Comparison of ENCODE assay signal across 1 cellular context in genomic region chr1:193104906-193105820, GRCh38.
TF ChIP-seq lines count a peak whose summit lies in the region.

Gene GLRX2 (minus strand): TSS chr1:193105414. CDS start chr1:193105382, 32 bp downstream.

TF ChIP-seq in K562, 482 proteins besides CTCF, POLR2A, EP300 and RAD21 (continued from another document):
- no peak for TF ChIP-seq PBX2 (CRISPR knock-in tag; IDR thresholded peaks at IDR 0.05; ENCODE audit: low read depth)
- TF ChIP-seq PBX2 (tag; conservative IDR thresholded peaks at IDR 0.05; ENCODE audit: low read depth), result no peak
- no peak; the same call in 1 of the 2 replicates for TF ChIP-seq ZNF24 (IDR thresholded peaks at IDR 0.05)
- 0 out of 2 replicates have a peak, but pooled peaks have one; percentile 31 for TF ChIP-seq ESRRA (IDR thresholded peaks at IDR 0.05; ENCODE audit: borderline replicate concordance, low read depth)
